Comparison of ENCODE assay signal across 8 cellular contexts in the genomic region with DNA sequence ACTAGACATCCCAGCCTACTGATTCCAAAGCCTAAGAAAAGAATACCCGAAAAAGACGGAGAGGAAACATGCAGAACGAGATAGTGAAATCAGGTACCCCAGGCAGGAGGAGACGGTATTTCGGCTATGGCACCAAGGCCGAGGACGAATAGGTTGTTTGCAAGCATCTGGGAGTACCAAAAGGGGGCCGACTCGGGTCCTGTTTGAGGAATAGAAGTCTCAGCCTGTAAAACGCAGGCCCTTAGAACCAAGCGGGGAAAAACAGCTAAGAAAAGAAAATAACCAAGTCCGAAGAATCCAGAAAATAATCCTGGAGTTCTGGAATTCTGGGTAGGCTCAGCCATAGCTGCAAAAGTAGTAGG. TPM values are rescaled to one million over a fixed set of nuclear protein-coding genes. Genes with fewer than 3 reads are reported as not detected.
DNase-seq lines count a peak whose midpoint lies in the region; ATAC-seq and TF ChIP-seq lines count a peak whose summit lies in the region.

No MANE protein-coding gene starts in this region.

- H3K27ac Mint-ChIP-seq in CD4-positive, alpha-beta memory T cell = peak overlapping the region; percentile 95 to 99 (median 98)

- no peaks in the 10 kb centered on the region for H3K27me3 ChIP-seq in CD4-positive, alpha-beta memory T cell (ENCODE audit: insufficient read depth, low read length)
- no peaks in the 10 kb centered on the region for H3K27me3 ChIP-seq in tibial nerve

- no peaks in the 10 kb centered on the region for H3K27me3 Mint-ChIP-seq in CD4-positive, alpha-beta memory T cell

- no peak for TF ChIP-seq EP300 in tibial nerve (IDR thresholded peaks at IDR 0.05)

- DNase-seq in CD4-positive, alpha-beta memory T cell = peak; percentile 26 to 64 (median 29)
- DNase-seq in NB4 (ENCODE audit: low read depth) = peak; percentile 38
- no peak for DNase-seq in astrocyte of the spinal cord (ENCODE audit: low read depth, low spot score)
- no peak for DNase-seq in lower leg skin (ENCODE audit: low spot score in 2 of 2)
- no peak for DNase-seq in tibial nerve (ENCODE audit: low spot score in 2 of 2)
- no peak for DNase-seq in kidney glomerular epithelial cell (lab: John Stamatoyannopoulos, UW)
- DNase-seq in GOT3 (lab: John Stamatoyannopoulos, UW) = no peak

- in situ Hi-C loops in astrocyte of the spinal cord (cut with HindIII; ENCODE audit: low sequenced_read_pairs) = no loop called here

- peaks cover 35 to 51% (median 45%) of the 10 kb centered on the region in 4 donors for H3K4me1 Mint-ChIP-seq in CD4-positive, alpha-beta memory T cell

- TF ChIP-seq CTCF in NB4 (IDR thresholded peaks at IDR 0.05; ENCODE audit: low read depth, low read length) = no peak
- peak; percentile 6 for TF ChIP-seq CTCF in astrocyte of the spinal cord (IDR thresholded peaks at IDR 0.05; ENCODE audit: low read depth, low read length)
- no peak for TF ChIP-seq CTCF in lower leg skin (IDR thresholded peaks at IDR 0.05)
- TF ChIP-seq CTCF in tibial nerve (IDR thresholded peaks at IDR 0.05) = no peak

- intact Hi-C loops in CD4-positive, alpha-beta memory T cell (cut with micrococcal nuclease) = loop anchor here (5.0 kb wide), 1 partner anchor 765 kb away; a partner anchor contains a TSS
- intact Hi-C loops in lower leg skin (cut with DNase I; ENCODE audit: low total_unique reads) = loop anchor here (5.0 kb wide), 1 partner anchor 70 kb away; no protein-coding TSS in a partner anchor

- peak overlapping the region; percentile 93 to 97 (median 96) for H3K4me3 Mint-ChIP-seq in CD4-positive, alpha-beta memory T cell

- 1% methylated on average over 12 of the region's 12 CpGs for WGBS in lower leg skin, 2 donors
- WGBS in tibial nerve, 2 donors = 1 to 2% methylated on average over 12 of the region's 12 CpGs

- H3K9me3 Mint-ChIP-seq in CD4-positive, alpha-beta memory T cell = no peaks in the 10 kb centered on the region

- TF ChIP-seq POLR2A in NB4 (IDR thresholded peaks at IDR 0.05; ENCODE audit: extremely low read depth, insufficient read length) (no peak), lower leg skin (IDR thresholded peaks at IDR 0.05) (no peak), tibial nerve (IDR thresholded peaks at IDR 0.05) (no peak)

- peaks cover 36 to 67% of the 10 kb centered on the region in 2 donors for H3K36me3 Mint-ChIP-seq in CD4-positive, alpha-beta memory T cell

- H3K36me3 ChIP-seq in CD4-positive, alpha-beta memory T cell (ENCODE audit: insufficient read depth, low read length) = peaks cover 53% of the 10 kb centered on the region
- peaks cover 2 to 51% (median 19%) of the 10 kb centered on the region in 3 donors for H3K36me3 ChIP-seq in tibial nerve

- H3K4me3 ChIP-seq in CD4-positive, alpha-beta memory T cell (ENCODE audit: low read length in 2 of 2) = peak overlapping the region; percentile 70 to 86
- H3K4me3 ChIP-seq in NB4 (ENCODE audit: low read depth, low read length) (peak overlapping the region; percentile 90), astrocyte of the spinal cord (ENCODE audit: low read depth, low read length) (peak overlapping the region; percentile 99), lower leg skin (ENCODE audit: low read depth, poor library complexity, severe bottlenecking) (peak overlapping the region; percentile 72), tibial nerve (peak overlapping the region; percentile 85 to 98 (median 92))

- ATAC-seq in GM21619 (IDR thresholded peaks at IDR 0.05; ENCODE audit: unreplicated experiment) = no peak

- peaks cover 33% of the 10 kb centered on the region for H3K4me1 ChIP-seq in CD4-positive, alpha-beta memory T cell (ENCODE audit: insufficient read depth, low read length)
- H3K4me1 ChIP-seq in tibial nerve = peaks cover 0 to 44% (median 19%) of the 10 kb centered on the region in 4 donors

- peak overlapping the region; percentile 90 for H3K27ac ChIP-seq in CD4-positive, alpha-beta memory T cell (ENCODE audit: low read depth, low read length)
- peak overlapping the region; percentile 85 to 98 (median 90) for H3K27ac ChIP-seq in tibial nerve

- H3K9me3 ChIP-seq in CD4-positive, alpha-beta memory T cell (ENCODE audit: control insufficient read depth in 1 of 2, low read length in 2 of 2) = no peaks in the 10 kb centered on the region
- H3K9me3 ChIP-seq in tibial nerve = no peaks in the 10 kb centered on the region

- POLR2A ChIA-PET in CD4-positive, alpha-beta memory T cell (lab: Charles Lee; ENCODE audit: partially characterized antibody) = interaction anchor here (0.5 to 12.8 kb wide), 25 partner anchors 8 to 387 kb away, joined by 3 to 233 read pairs (median 7); a partner anchor contains a TSS

- CTCF ChIA-PET in CD4-positive, alpha-beta memory T cell (lab: Charles Lee; ENCODE audit: partially characterized antibody) = interaction anchor here (0.9 to 5.4 kb wide), 16 partner anchors 10 to 289 kb away, joined by 3 to 56 read pairs (median 10); a partner anchor contains a TSS

RNA-seq across cellular contexts. Expression of a gene that starts 0.5 kb away (rescaled TPM):
- total RNA-seq in CD4-positive, alpha-beta memory T cell = 10 to 100 TPM; 48.4 to 52.1 TPM
- 10 to 100 TPM; 30.8 to 38.9 TPM for polyA plus RNA-seq in CD4-positive, alpha-beta memory T cell
- total RNA-seq in lower leg skin (10 to 100 TPM; 31.0 to 40.1 (median 35.1) TPM), tibial nerve (10 to 100 TPM; 29.6 to 46.5 (median 42.8) TPM)

RNA-seq across cellular contexts. Expression of a gene that starts 29.3 kb away (rescaled TPM):
- total RNA-seq in CD4-positive, alpha-beta memory T cell = 10 to 100 TPM; 83.1 to 86.1 TPM
- polyA plus RNA-seq in CD4-positive, alpha-beta memory T cell = 100 to 1,000 TPM; 111 to 126 TPM
- total RNA-seq in lower leg skin = 10 to 100 TPM; 35.9 to 74.7 (median 47.3) TPM
- total RNA-seq in tibial nerve = 10 to 100 TPM; 58.1 to 72.6 (median 66.6) TPM

RNA-seq across cellular contexts. Expression of a gene that starts 56.7 kb away (rescaled TPM):
- total RNA-seq in CD4-positive, alpha-beta memory T cell = 100 to 1,000 TPM in 1 of 2 experiments, 10 to 100 TPM in 1; 95.1 to 102 TPM
- 10 to 100 TPM; 61.2 to 73.4 TPM for polyA plus RNA-seq in CD4-positive, alpha-beta memory T cell
- total RNA-seq in lower leg skin (10 to 100 TPM; 21.8 to 39.7 (median 26.4) TPM), tibial nerve (10 to 100 TPM; 12.9 to 23.1 (median 18.3) TPM)

Comparison
In these comparisons a context has a peak if more than half of its experiments do, and no peak if none do; other contexts are left out.
1. DNase-seq: peak in CD4-positive, alpha-beta memory T cell (5 of 5) and NB4 (single experiment); none in astrocyte of the spinal cord (single experiment), lower leg skin (0 of 2), tibial nerve (0 of 2), kidney glomerular epithelial cell (single experiment) and GOT3 (single experiment).
2. Peak in every context shown above with its lines, with median percentiles within 50 percentile points of each other: H3K4me3 ChIP-seq.